2 cellular contexts compared by ENCODE assay signal in the genomic region with DNA sequence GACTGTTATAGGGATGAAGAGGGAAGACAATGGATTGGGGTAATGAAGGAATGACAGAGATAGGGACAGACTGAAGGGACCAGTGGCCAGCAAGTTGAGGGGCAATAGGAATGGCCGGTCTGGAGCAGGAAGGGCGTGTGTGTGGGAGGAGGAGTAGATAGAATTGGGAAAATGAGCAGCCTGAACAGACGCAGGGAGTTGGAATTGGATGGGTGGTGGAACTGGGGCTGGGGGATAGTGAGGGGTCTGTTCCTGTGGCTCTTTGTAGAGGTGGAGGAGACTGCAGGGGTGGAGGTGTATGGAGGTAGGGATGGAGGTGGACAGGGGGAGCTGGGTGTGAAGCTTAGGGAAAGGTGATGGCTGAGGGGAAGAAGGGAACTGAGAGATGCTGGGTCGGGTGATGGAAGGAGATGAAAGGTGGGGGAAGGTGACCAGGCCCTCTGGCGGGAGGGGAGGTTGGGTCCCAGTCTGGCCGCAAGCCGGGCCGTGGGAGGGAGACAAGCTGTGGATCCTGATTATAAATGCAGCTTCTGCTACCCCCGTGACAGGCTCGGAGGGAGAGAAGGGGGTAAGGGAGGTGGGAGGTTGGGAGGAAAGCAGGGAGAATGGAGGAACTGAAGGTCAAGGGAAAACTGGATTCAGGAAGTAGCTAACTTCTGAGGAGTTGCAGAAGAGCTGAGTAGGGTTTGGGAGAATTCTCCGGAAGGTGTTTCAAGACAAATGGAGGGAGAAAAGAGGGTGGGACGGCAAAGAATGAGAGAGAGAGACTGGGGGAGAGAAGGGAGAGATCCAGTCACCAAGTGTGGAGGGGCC.
TF ChIP-seq lines count a peak whose summit lies in the region.

No MANE protein-coding gene starts in this region.

TF ChIP-seq in H1, 55 proteins besides CTCF, POLR2A, EP300 and RAD21:
- no peak for TF ChIP-seq SP1 (IDR thresholded peaks at IDR 0.05; ENCODE audit: low read depth, low read length)
- TF ChIP-seq TEAD4 (IDR thresholded peaks at IDR 0.05; ENCODE audit: low read depth, low read length): no peak
- no peak for TF ChIP-seq CHD2 (IDR thresholded peaks at IDR 0.05; ENCODE audit: low read length)
- no peak for TF ChIP-seq SRF (IDR thresholded peaks at IDR 0.05; ENCODE audit: low read depth, low read length)
- TF ChIP-seq TAF7 (optimal IDR thresholded peaks at IDR 0.05; ENCODE audit: borderline replicate concordance, low read depth, low read length): no peak

TF ChIP-seq in neural cell, 6 proteins besides CTCF, POLR2A, EP300 and RAD21:
- no peak for TF ChIP-seq POLR2AphosphoS5 (IDR thresholded peaks at IDR 0.05)
- no peak for TF ChIP-seq MXI1 (conservative IDR thresholded peaks at IDR 0.05; ENCODE audit: poor library complexity, severe bottlenecking)
- TF ChIP-seq TAF1 (IDR thresholded peaks at IDR 0.05; ENCODE audit: low read depth): no peak
- TF ChIP-seq EZH2 (IDR thresholded peaks at IDR 0.05; ENCODE audit: borderline replicate concordance, insufficient read depth, low read length, poor library complexity, severe bottlenecking): no peak
- no peak for TF ChIP-seq SMC3 (conservative IDR thresholded peaks at IDR 0.05; ENCODE audit: poor library complexity)
- TF ChIP-seq REST (IDR thresholded peaks at IDR 0.05; ENCODE audit: borderline replicate concordance): no peak
